Comparison of ENCODE assay signal across 38 cellular contexts in the genomic region with DNA sequence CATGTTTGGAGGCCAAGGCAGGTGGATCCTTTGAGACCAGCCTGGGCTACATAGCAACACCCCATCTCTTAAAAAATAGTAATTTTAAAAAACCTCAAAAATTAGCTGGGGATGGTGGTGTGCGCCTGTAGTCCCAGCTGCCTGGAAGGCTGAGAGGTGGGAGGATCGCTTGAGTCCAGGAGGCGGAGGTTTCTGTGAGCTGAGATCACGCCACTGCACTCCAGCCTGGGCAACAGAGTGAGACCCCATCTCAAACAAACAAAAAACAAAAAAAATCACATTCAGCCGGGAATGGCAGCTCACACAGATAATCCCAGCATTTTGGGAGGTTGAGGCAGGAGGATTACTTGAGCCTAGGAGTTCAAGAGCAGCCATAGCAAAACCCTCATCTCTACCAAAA.
"Had no signal": no experiment of that assay in that cellular context is flagged by ENCODE, and none has a peak within 500 bp of the region (broad histone marks: within the 10 kb centered on the region; RNA-seq: fewer than 3 reads in every experiment).

No MANE protein-coding gene starts in this region.

- H3K27ac Mint-ChIP-seq: activated naive CD4-positive, alpha-beta T cell treated with anti-CD3 and anti-CD28 coated beads for 36 hours; activated naive CD4-positive, alpha-beta T cell treated with anti-CD3 and anti-CD28 coated beads, Interleukin-2, amount 10 ng/mL, durations not matched to agents 7 days and 5 days; activated naive CD4-positive, alpha-beta T cell treated with anti-CD3 and anti-CD28 coated beads, Interleukin-2, amount 50 U/mL, for 24 hours; activated naive CD8-positive, alpha-beta T cell; activated naive CD8-positive, alpha-beta T cell treated with anti-CD3 and anti-CD28 coated beads for 36 hours; activated naive CD8-positive, alpha-beta T cell treated with anti-CD3 and anti-CD28 coated beads, Interleukin-2, amount 10 ng/mL, durations not matched to agents 7 days and 5 days; activated naive CD8-positive, alpha-beta T cell treated with anti-CD3 and anti-CD28 coated beads, Interleukin-2, amount 50 U/mL, for 24 hours; activated T-cell treated with anti-CD3 and anti-CD28 coated beads, Interleukin-2, amount 50 U/mL, for 24 hours; activated T-cell treated with anti-CD3 and anti-CD28 coated beads, Interleukin-2, amount 50 U/mL, for 72 hours; activated T-helper 1 cell treated with anti-CD3 and anti-CD28 coated beads, Interleukin-12 subunit alpha, Interleukin-12 subunit beta, Interleukin-2, Interleukin-4 antibody, amounts not matched to agents 30 ng/mL and 10 ng/mL and 1 ng/mL, durations not matched to agents 14 hours and 24 hours and 36 hours; activated T-helper 17 cell treated with anti-CD3 and anti-CD28 coated beads, Interleukin-2, amount 50 U/mL, for 72 hours; activated T-helper 2 cell treated with anti-CD3 and anti-CD28 coated beads, Interferon-gamma antibody, Interleukin-2, Interleukin-4, amounts not matched to agents 10 μg/mL and 5 μg/mL and 100 μg/mL, durations not matched to agents 14 hours and 24 hours and 36 hours; brain had no signal

- FAIRE-seq: astrocyte, bronchial epithelial cell had no signal

- H3K4me3 Mint-ChIP-seq: activated naive CD4-positive, alpha-beta T cell treated with anti-CD3 and anti-CD28 coated beads for 36 hours; activated naive CD4-positive, alpha-beta T cell treated with anti-CD3 and anti-CD28 coated beads, Interleukin-2, amount 10 ng/mL, durations not matched to agents 7 days and 5 days; activated naive CD4-positive, alpha-beta T cell treated with anti-CD3 and anti-CD28 coated beads, Interleukin-2, amount 50 U/mL, for 24 hours; activated naive CD8-positive, alpha-beta T cell; activated naive CD8-positive, alpha-beta T cell treated with anti-CD3 and anti-CD28 coated beads for 36 hours; activated naive CD8-positive, alpha-beta T cell treated with anti-CD3 and anti-CD28 coated beads, Interleukin-2, amount 10 ng/mL, durations not matched to agents 7 days and 5 days; activated naive CD8-positive, alpha-beta T cell treated with anti-CD3 and anti-CD28 coated beads, Interleukin-2, amount 50 U/mL, for 24 hours; activated T-cell treated with anti-CD3 and anti-CD28 coated beads, Interleukin-2, amount 50 U/mL, for 24 hours; activated T-cell treated with anti-CD3 and anti-CD28 coated beads, Interleukin-2, amount 50 U/mL, for 4 hours; activated T-cell treated with anti-CD3 and anti-CD28 coated beads, Interleukin-2, amount 50 U/mL, for 72 hours; activated T-helper 1 cell treated with anti-CD3 and anti-CD28 coated beads, Interleukin-12 subunit alpha, Interleukin-12 subunit beta, Interleukin-2, Interleukin-4 antibody, amounts not matched to agents 30 ng/mL and 10 ng/mL and 1 ng/mL, durations not matched to agents 14 hours and 24 hours and 36 hours; activated T-helper 17 cell treated with anti-CD3 and anti-CD28 coated beads, Interleukin-2, amount 50 U/mL, for 72 hours; brain; central memory CD8-positive, alpha-beta T cell had no signal

- H3K36me3 ChIP-seq: breast epithelium had no signal

- H3K9me3 Mint-ChIP-seq: activated naive CD4-positive, alpha-beta T cell treated with anti-CD3 and anti-CD28 coated beads for 36 hours; activated naive CD4-positive, alpha-beta T cell treated with anti-CD3 and anti-CD28 coated beads, Interleukin-2, amount 10 ng/mL, durations not matched to agents 7 days and 5 days; activated naive CD4-positive, alpha-beta T cell treated with anti-CD3 and anti-CD28 coated beads, Interleukin-2, amount 50 U/mL, for 24 hours; activated naive CD4-positive, alpha-beta T cell treated with anti-CD3 and anti-CD28 coated beads, Interleukin-2, amount 50 U/mL, for 72 hours; activated naive CD8-positive, alpha-beta T cell treated with anti-CD3 and anti-CD28 coated beads for 36 hours; activated naive CD8-positive, alpha-beta T cell treated with anti-CD3 and anti-CD28 coated beads, Interleukin-2, amount 10 ng/mL, durations not matched to agents 7 days and 5 days; activated naive CD8-positive, alpha-beta T cell treated with anti-CD3 and anti-CD28 coated beads, Interleukin-2, amount 50 U/mL, for 24 hours; activated T-cell treated with anti-CD3 and anti-CD28 coated beads, Interleukin-2, amount 50 U/mL, for 24 hours; activated T-cell treated with anti-CD3 and anti-CD28 coated beads, Interleukin-2, amount 50 U/mL, for 4 hours; activated T-cell treated with anti-CD3 and anti-CD28 coated beads, Interleukin-2, amount 50 U/mL, for 72 hours; activated T-helper 1 cell treated with anti-CD3 and anti-CD28 coated beads, Interleukin-12 subunit alpha, Interleukin-12 subunit beta, Interleukin-2, Interleukin-4 antibody, amounts not matched to agents 30 ng/mL and 10 ng/mL and 1 ng/mL, durations not matched to agents 14 hours and 24 hours and 36 hours; activated T-helper 17 cell treated with anti-CD3 and anti-CD28 coated beads, Interleukin-2, amount 50 U/mL, for 72 hours; activated T-helper 2 cell treated with anti-CD3 and anti-CD28 coated beads, Interferon-gamma antibody, Interleukin-2, Interleukin-4, amounts not matched to agents 10 μg/mL and 5 μg/mL and 100 μg/mL, durations not matched to agents 14 hours and 24 hours and 36 hours; brain; central memory CD8-positive, alpha-beta T cell had no signal

- H3K27me3 Mint-ChIP-seq: activated naive CD4-positive, alpha-beta T cell treated with anti-CD3 and anti-CD28 coated beads, Interleukin-2, amount 10 ng/mL, durations not matched to agents 7 days and 5 days; activated naive CD4-positive, alpha-beta T cell treated with anti-CD3 and anti-CD28 coated beads, Interleukin-2, amount 50 U/mL, for 24 hours; activated naive CD8-positive, alpha-beta T cell; activated naive CD8-positive, alpha-beta T cell treated with anti-CD3 and anti-CD28 coated beads for 36 hours; activated naive CD8-positive, alpha-beta T cell treated with anti-CD3 and anti-CD28 coated beads, Interleukin-2, amount 10 ng/mL, durations not matched to agents 7 days and 5 days; activated naive CD8-positive, alpha-beta T cell treated with anti-CD3 and anti-CD28 coated beads, Interleukin-2, amount 50 U/mL, for 24 hours; activated T-cell treated with anti-CD3 and anti-CD28 coated beads, Interleukin-2, amount 50 U/mL, for 24 hours; activated T-helper 17 cell treated with anti-CD3 and anti-CD28 coated beads, Interleukin-2, amount 50 U/mL, for 72 hours; brain; central memory CD8-positive, alpha-beta T cell had no signal

- H3K36me3 Mint-ChIP-seq: activated naive CD4-positive, alpha-beta T cell treated with anti-CD3 and anti-CD28 coated beads, Interleukin-2, amount 50 U/mL, for 72 hours; activated naive CD8-positive, alpha-beta T cell had no signal

- H3K9me3 ChIP-seq: adrenal gland, ascending aorta, body of pancreas, breast epithelium had no signal

- H3K4me1 Mint-ChIP-seq: activated naive CD4-positive, alpha-beta T cell treated with anti-CD3 and anti-CD28 coated beads, Interleukin-2, amount 10 ng/mL, durations not matched to agents 7 days and 5 days; activated naive CD4-positive, alpha-beta T cell treated with anti-CD3 and anti-CD28 coated beads, Interleukin-2, amount 50 U/mL, for 24 hours; activated naive CD8-positive, alpha-beta T cell treated with anti-CD3 and anti-CD28 coated beads for 36 hours; activated naive CD8-positive, alpha-beta T cell treated with anti-CD3 and anti-CD28 coated beads, Interleukin-2, amount 50 U/mL, for 24 hours; brain; central memory CD8-positive, alpha-beta T cell had no signal

- H3K4me3 ChIP-seq: adrenal gland, ascending aorta, body of pancreas, breast epithelium, cardiac muscle cell had no signal

- DNase-seq: activated effector memory CD4-positive, alpha-beta T cell treated with anti-CD3 and anti-CD28 coated beads, Interleukin-2, amount 50 U/mL, for 16 hours; activated effector memory CD4-positive, alpha-beta T cell treated with Interleukin-2 at 50 U/mL for 16 hours; activated gamma-delta T cell; activated gamma-delta T cell treated with Interleukin-2 at 50 U/mL for 16 hours; activated naive CD4-positive, alpha-beta T cell; activated naive CD4-positive, alpha-beta T cell treated with anti-CD3 and anti-CD28 coated beads for 36 hours; activated naive CD4-positive, alpha-beta T cell treated with anti-CD3 and anti-CD28 coated beads, Interleukin-2, amount 10 ng/mL, durations not matched to agents 7 days and 5 days; activated naive CD4-positive, alpha-beta T cell treated with anti-CD3 and anti-CD28 coated beads, Interleukin-2, amount 50 U/mL, for 16 hours; activated naive CD4-positive, alpha-beta T cell treated with Interleukin-2 at 50 U/mL for 16 hours; activated naive CD8-positive, alpha-beta T cell treated with anti-CD3 and anti-CD28 coated beads for 36 hours; activated naive CD8-positive, alpha-beta T cell treated with anti-CD3 and anti-CD28 coated beads, Interleukin-2, amount 10 ng/mL, durations not matched to agents 7 days and 5 days; activated naive CD8-positive, alpha-beta T cell treated with anti-CD3 and anti-CD28 coated beads, Interleukin-2, amount 50 U/mL, for 24 hours; activated T-cell treated with anti-CD3 and anti-CD28 coated beads, Interleukin-2, amount 50 U/mL, for 1 hour; activated T-cell treated with anti-CD3 and anti-CD28 coated beads, Interleukin-2, amount 50 U/mL, for 24 hours; activated T-cell treated with anti-CD3 and anti-CD28 coated beads, Interleukin-2, amount 50 U/mL, for 4 hours; activated T-cell treated with anti-CD3 and anti-CD28 coated beads, Interleukin-2, amount 50 U/mL, for 48 hours; activated T-cell treated with anti-CD3 and anti-CD28 coated beads, Interleukin-2, amount 50 U/mL, for 72 hours; adrenal gland; amniotic stem cell; amygdala; anterior cingulate cortex; body of pancreas; brain microvascular endothelial cell; caudate nucleus; cerebellar nuclear complex had no signal

- H3K27ac ChIP-seq: adrenal gland, ascending aorta, body of pancreas, brain microvascular endothelial cell, breast epithelium, cardiac muscle cell had no signal

- H3K4me1 ChIP-seq: adrenal gland, breast epithelium had no signal

- ATAC-seq: activated naive CD4-positive, alpha-beta T cell treated with anti-CD3 and anti-CD28 coated beads, Interleukin-2, amount 50 U/mL, for 72 hours; activated naive CD8-positive, alpha-beta T cell treated with anti-CD3 and anti-CD28 coated beads, Interleukin-2, amount 50 U/mL, for 24 hours; activated T-cell treated with anti-CD3 and anti-CD28 coated beads, Interleukin-2, amount 50 U/mL, for 4 hours; activated T-cell treated with anti-CD3 and anti-CD28 coated beads, Interleukin-2, amount 50 U/mL, for 72 hours; activated T-helper 17 cell treated with anti-CD3 and anti-CD28 coated beads, Interleukin-2, amount 50 U/mL, for 72 hours; body of pancreas had no signal

- H3K27me3 ChIP-seq: adrenal gland, ascending aorta, body of pancreas, brain microvascular endothelial cell, breast epithelium, cardiac muscle cell had no signal
